8 cellular contexts compared by ENCODE assay signal in genomic region chr13:114067381-114067885, GRCh38.
DNase-seq lines count a peak whose midpoint lies in the region; ATAC-seq, FAIRE-seq and TF ChIP-seq lines count a peak whose summit lies in the region.

No MANE protein-coding gene starts in this region.

- H3K9me3 Mint-ChIP-seq in activated CD8-positive, alpha-beta T cell treated with anti-CD3 and anti-CD28 coated beads, Interleukin-2, amount 10 ng/mL, durations not matched to agents 7 days and 5 days (ENCODE audit: insufficient read depth), result no peaks in the 10 kb centered on the region

- intact Hi-C loops in kidney (cut with DNase I) (no loop called here), lower leg skin (cut with DNase I; ENCODE audit: low total_unique reads) (no loop called here)

- DNase-seq in COLO829 (ENCODE audit: low spot score), result peak; percentile 19
- peak; percentile 38 for DNase-seq in activated CD8-positive, alpha-beta T cell treated with anti-CD3 and anti-CD28 coated beads, Interleukin-2, amount 10 ng/mL, durations not matched to agents 7 days and 5 days
- peak; percentile 51 for DNase-seq in kidney
- no peak for DNase-seq in suprapubic skin (ENCODE audit: low spot score in 2 of 2)
- DNase-seq in lower leg skin (ENCODE audit: low spot score in 2 of 2), result no peak
- no peak for DNase-seq in H4 (ENCODE audit: low spot score)

- peak overlapping the region; percentile 79 for H3K27ac Mint-ChIP-seq in activated CD8-positive, alpha-beta T cell treated with anti-CD3 and anti-CD28 coated beads, Interleukin-2, amount 10 ng/mL, durations not matched to agents 7 days and 5 days

- no peak for FAIRE-seq in kidney (lab: Jason Lieb, UNC)

- ATAC-seq in GM19395 (IDR thresholded peaks at IDR 0.05; ENCODE audit: unreplicated experiment) (peak; percentile 72), HG03442 (IDR thresholded peaks at IDR 0.05; ENCODE audit: unreplicated experiment) (peak; percentile 40)
- ATAC-seq in activated CD8-positive, alpha-beta T cell treated with anti-CD3 and anti-CD28 coated beads, Interleukin-2, amount 10 ng/mL, durations not matched to agents 7 days and 5 days, result peak; percentile 13

- no peak overlapping the region for H3K4me3 ChIP-seq in kidney (ENCODE audit: low read length in 2 of 2)
- no peak overlapping the region for H3K4me3 ChIP-seq in suprapubic skin
- no peak overlapping the region for H3K4me3 ChIP-seq in lower leg skin (ENCODE audit: low read depth, poor library complexity, severe bottlenecking)

- no peak overlapping the region for H3K9ac ChIP-seq in kidney (ENCODE audit: low read length in 2 of 2)

- H3K36me3 ChIP-seq in kidney (ENCODE audit: control insufficient read depth in 1 of 2, insufficient read depth in 2 of 2, low read length in 2 of 2), result no peaks in the 10 kb centered on the region
- H3K36me3 ChIP-seq in suprapubic skin, result no peaks in the 10 kb centered on the region

- peaks cover 28% of the 10 kb centered on the region for H3K36me3 Mint-ChIP-seq in activated CD8-positive, alpha-beta T cell treated with anti-CD3 and anti-CD28 coated beads, Interleukin-2, amount 10 ng/mL, durations not matched to agents 7 days and 5 days (ENCODE audit: low read depth)

- H3K27ac ChIP-seq in kidney (ENCODE audit: low read depth in 2 of 2, low read length in 2 of 2) (peak overlapping the region; percentile 6 to 71), suprapubic skin (peak overlapping the region; percentile 97)

- H3K4me1 ChIP-seq in kidney (ENCODE audit: control insufficient read depth in 1 of 2, insufficient read depth in 1 of 2, low read depth in 1 of 2, low read length in 2 of 2), result peaks cover 3 to 22% of the 10 kb centered on the region in 2 donors
- H3K4me1 ChIP-seq in suprapubic skin, result peaks cover 67% of the 10 kb centered on the region

- POLR2A ChIA-PET in activated CD8-positive, alpha-beta T cell treated with anti-CD3 and anti-CD28 coated beads, Interleukin-2, amount 10 ng/mL, durations not matched to agents 7 days and 5 days (lab: Charles Lee), result interaction anchor here (0.6 to 1.1 kb wide), 3 partner anchors 29 to 159 kb away, joined by 3 to 4 read pairs (median 3); no protein-coding TSS in a partner anchor

- peak overlapping the region; percentile 49 for H3K4me3 Mint-ChIP-seq in activated CD8-positive, alpha-beta T cell treated with anti-CD3 and anti-CD28 coated beads, Interleukin-2, amount 10 ng/mL, durations not matched to agents 7 days and 5 days

- H3K27me3 Mint-ChIP-seq in activated CD8-positive, alpha-beta T cell treated with anti-CD3 and anti-CD28 coated beads, Interleukin-2, amount 10 ng/mL, durations not matched to agents 7 days and 5 days (ENCODE audit: low read depth), result no peaks in the 10 kb centered on the region

- no peaks in the 10 kb centered on the region for H3K9me3 ChIP-seq in kidney (ENCODE audit: control insufficient read depth in 1 of 2, low read length in 2 of 2)
- no peaks in the 10 kb centered on the region for H3K9me3 ChIP-seq in suprapubic skin

- no peak for TF ChIP-seq EP300 in suprapubic skin (IDR thresholded peaks at IDR 0.05)

- WGBS in suprapubic skin, result 65% methylated on average over 9 of the region's 9 CpGs
- WGBS in lower leg skin, 2 donors, result 50 to 52% methylated on average over 9 of the region's 9 CpGs

- CTCF ChIA-PET in activated CD8-positive, alpha-beta T cell treated with anti-CD3 and anti-CD28 coated beads, Interleukin-2, amount 10 ng/mL, durations not matched to agents 7 days and 5 days (lab: Charles Lee), result interaction anchor here (0.7 to 1.2 kb wide), 5 partner anchors 9 to 531 kb away, joined by 3 read pairs; no protein-coding TSS in a partner anchor

- peaks cover 53% of the 10 kb centered on the region for H3K4me1 Mint-ChIP-seq in activated CD8-positive, alpha-beta T cell treated with anti-CD3 and anti-CD28 coated beads, Interleukin-2, amount 10 ng/mL, durations not matched to agents 7 days and 5 days (ENCODE audit: low read depth)

- TF ChIP-seq POLR2A in suprapubic skin (IDR thresholded peaks at IDR 0.05) (no peak), lower leg skin (IDR thresholded peaks at IDR 0.05) (no peak)

- H3K27me3 ChIP-seq in suprapubic skin, result no peaks in the 10 kb centered on the region

- TF ChIP-seq CTCF in kidney (IDR thresholded peaks at IDR 0.05; ENCODE audit: borderline replicate concordance, extremely low read depth, insufficient read depth) (no peak), suprapubic skin (IDR thresholded peaks at IDR 0.05) (no peak), lower leg skin (IDR thresholded peaks at IDR 0.05) (no peak)

Comparison
In these comparisons a context has a peak if more than half of its experiments do, and no peak if none do; other contexts are left out.
1. DNase-seq: peak in COLO829 (single experiment), activated CD8-positive, alpha-beta T cell treated with anti-CD3 and anti-CD28 coated beads, Interleukin-2, amount 10 ng/mL, durations not matched to agents 7 days and 5 days (single experiment) and kidney (single experiment); none in suprapubic skin (0 of 2), lower leg skin (0 of 2) and H4 (single experiment).
2. ATAC-seq: peak in every context shown above with its lines; median percentile 72 in GM19395; 40 in HG03442; 13 in activated CD8-positive, alpha-beta T cell treated with anti-CD3 and anti-CD28 coated beads, Interleukin-2, amount 10 ng/mL, durations not matched to agents 7 days and 5 days.